Comparison of ENCODE assay signal across 18 cellular contexts in genomic region chr19:45213031-45213430, GRCh38. TPM values are rescaled to one million over a fixed set of nuclear protein-coding genes. Genes with fewer than 3 reads are reported as not detected.
"Had no signal": no experiment of that assay in that cellular context is flagged by ENCODE, and none has a peak within 500 bp of the region (broad histone marks: within the 10 kb centered on the region; RNA-seq: fewer than 3 reads in every experiment).

No MANE protein-coding gene starts in this region.

- H3K4me1 ChIP-seq: ascending aorta, prostate gland had no signal

- H3K4me2 ChIP-seq: hepatocyte, smooth muscle cell had no signal

- H3K79me2 ChIP-seq: hepatocyte had no signal

- H2AFZ ChIP-seq: hepatocyte had no signal

- H3K27ac ChIP-seq: ascending aorta, hepatocyte, right lobe of liver, tibial artery had no signal

- ATAC-seq: left colon had no signal

- H3K9me3 ChIP-seq: ascending aorta, prostate gland, right lobe of liver, tibial artery had no signal

- DNase-seq: activated CD4-positive, alpha-beta T cell treated with anti-CD3 and anti-CD28 coated beads, Interleukin-2, amount 10 ng/mL, durations not matched to agents 7 days and 5 days; activated CD8-positive, alpha-beta memory T cell treated with anti-CD3 and anti-CD28 coated beads, Interleukin-2, amount 50 U/mL, for 4 hours; activated effector memory CD4-positive, alpha-beta T cell treated with Interleukin-2 at 50 U/mL for 16 hours; activated T-cell treated with anti-CD3 and anti-CD28 coated beads, Interleukin-2, amount 50 U/mL, for 48 hours; effector CD8-positive, alpha-beta T cell; left colon; nephron progenitor cell; occipital lobe; stimulated activated CD4-positive, alpha-beta T cell treated with anti-CD3 and anti-CD28 coated beads, Interleukin-4, amount 100 ng/mL, for 24 hours; tibial artery had no signal

- H3K4me3 ChIP-seq: ascending aorta, hepatocyte, prostate gland, right lobe of liver, smooth muscle cell, tibial artery had no signal

- H3K27me3 ChIP-seq: right lobe of liver had no signal

- H3K36me3 ChIP-seq: ascending aorta, prostate gland, right lobe of liver, tibial artery had no signal

RNA-seq across cellular contexts. Expression of gene EXOC3L2, which starts 32.2 kb away (rescaled TPM):
- total RNA-seq: activated CD4-positive, alpha-beta T cell treated with anti-CD3 and anti-CD28 coated beads, Interleukin-2, amount 10 ng/mL, durations not matched to agents 7 days and 5 days; bronchial epithelial cell; myocyte; occipital lobe; T-helper 1 cell treated with Interleukin-12 subunit alpha and Interleukin-12 subunit beta and Interleukin-4 antibody, amounts not matched to agents 30 ng/mL and 1 ng/mL, for 36 hours had no signal

RNA-seq across cellular contexts. Expression of gene NKPD1, which starts 52.2 kb away (rescaled TPM):
- total RNA-seq: ascending aorta had no signal
